ENCODE assay signal across 2 cellular contexts in the genomic region with DNA sequence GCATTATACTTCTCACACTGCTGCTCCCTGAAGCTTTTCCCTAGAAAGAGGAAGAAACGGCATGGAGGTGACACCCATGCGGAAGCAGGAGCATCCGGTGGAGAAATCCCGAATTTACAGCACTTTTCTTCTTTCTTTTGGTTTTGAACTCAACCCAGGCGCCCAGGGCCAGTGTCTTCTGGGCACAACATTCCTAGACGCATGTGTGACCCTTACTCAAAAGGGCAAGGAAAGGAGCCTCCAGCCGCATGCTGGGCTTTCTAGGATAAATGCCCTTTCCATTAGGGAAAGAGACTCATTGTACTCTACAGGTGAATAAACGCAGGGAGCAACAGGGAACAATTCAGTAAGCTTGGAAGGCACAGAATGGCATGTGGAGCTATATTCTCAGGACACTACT.
TF ChIP-seq lines count a peak whose summit lies in the region.

No MANE protein-coding gene starts in this region.

TF ChIP-seq in IMR-90, 13 proteins besides CTCF, POLR2A, EP300 and RAD21:
- TF ChIP-seq CHD1 (IDR thresholded peaks at IDR 0.05; ENCODE audit: low read depth, low read length): no peak
- TF ChIP-seq RCOR1 (IDR thresholded peaks at IDR 0.05; ENCODE audit: insufficient replicate concordance, low read length): no peak
- TF ChIP-seq, protein P1, sequence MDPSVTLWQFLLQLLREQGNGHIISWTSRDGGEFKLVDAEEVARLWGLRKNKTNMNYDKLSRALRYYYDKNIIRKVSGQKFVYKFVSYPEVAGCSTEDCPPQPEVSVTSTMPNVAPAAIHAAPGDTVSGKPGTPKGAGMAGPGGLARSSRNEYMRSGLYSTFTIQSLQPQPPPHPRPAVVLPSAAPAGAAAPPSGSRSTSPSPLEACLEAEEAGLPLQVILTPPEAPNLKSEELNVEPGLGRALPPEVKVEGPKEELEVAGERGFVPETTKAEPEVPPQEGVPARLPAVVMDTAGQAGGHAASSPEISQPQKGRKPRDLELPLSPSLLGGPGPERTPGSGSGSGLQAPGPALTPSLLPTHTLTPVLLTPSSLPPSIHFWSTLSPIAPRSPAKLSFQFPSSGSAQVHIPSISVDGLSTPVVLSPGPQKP (IDR thresholded peaks at IDR 0.05; ENCODE audit: borderline replicate concordance, low read depth, low read length): no peak
- TF ChIP-seq MAFK (IDR thresholded peaks at IDR 0.05; ENCODE audit: low read depth, low read length): no peak
- TF ChIP-seq BHLHE40 (IDR thresholded peaks at IDR 0.05; ENCODE audit: low read depth, low read length): no peak
- no peak for TF ChIP-seq NFE2L2 (IDR thresholded peaks at IDR 0.05; ENCODE audit: low read depth, low read length)
- TF ChIP-seq SMC3 (IDR thresholded peaks at IDR 0.05; ENCODE audit: low read depth, low read length): no peak
- TF ChIP-seq MAZ (IDR thresholded peaks at IDR 0.05; ENCODE audit: borderline replicate concordance, low read depth, low read length): no peak
- TF ChIP-seq, protein P2, sequence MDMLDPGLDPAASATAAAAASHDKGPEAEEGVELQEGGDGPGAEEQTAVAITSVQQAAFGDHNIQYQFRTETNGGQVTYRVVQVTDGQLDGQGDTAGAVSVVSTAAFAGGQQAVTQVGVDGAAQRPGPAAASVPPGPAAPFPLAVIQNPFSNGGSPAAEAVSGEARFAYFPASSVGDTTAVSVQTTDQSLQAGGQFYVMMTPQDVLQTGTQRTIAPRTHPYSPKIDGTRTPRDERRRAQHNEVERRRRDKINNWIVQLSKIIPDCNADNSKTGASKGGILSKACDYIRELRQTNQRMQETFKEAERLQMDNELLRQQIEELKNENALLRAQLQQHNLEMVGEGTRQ (IDR thresholded peaks at IDR 0.05; ENCODE audit: low read depth, low read length): no peak
- no peak for TF ChIP-seq FOS (IDR thresholded peaks at IDR 0.05; ENCODE audit: low read depth, low read length)
- TF ChIP-seq MXI1 (IDR thresholded peaks at IDR 0.05; ENCODE audit: borderline replicate concordance, low read depth, low read length): no peak
- TF ChIP-seq CEBPB (IDR thresholded peaks at IDR 0.05; ENCODE audit: low read depth, low read length): no peak
- TF ChIP-seq RFX5 (IDR thresholded peaks at IDR 0.05; ENCODE audit: low read depth, low read length): no peak
TF ChIP-seq in IMR-90: peak in this region for 0.

TF ChIP-seq in H1, 55 proteins besides CTCF, POLR2A, EP300 and RAD21:
- TF ChIP-seq GABPA (IDR thresholded peaks at IDR 0.05; ENCODE audit: borderline replicate concordance, insufficient read depth, low read length) (no peak), BCL11A (IDR thresholded peaks at IDR 0.05; ENCODE audit: low read depth in 2 of 2, low read length in 2 of 2) (no peak), ZNF274 (IDR thresholded peaks at IDR 0.05; ENCODE audit: borderline replicate concordance, extremely low read depth, low read length) (no peak), SP1 (IDR thresholded peaks at IDR 0.05; ENCODE audit: low read depth, low read length) (no peak), SAP30 (IDR thresholded peaks at IDR 0.05; ENCODE audit: insufficient read depth, insufficient replicate concordance, low read length) (no peak), HDAC2 (IDR thresholded peaks at IDR 0.05; ENCODE audit: borderline replicate concordance in 1 of 2, low read depth in 2 of 2, low read length in 2 of 2) (no peak), TEAD4 (IDR thresholded peaks at IDR 0.05; ENCODE audit: low read depth, low read length) (no peak), TBP (IDR thresholded peaks at IDR 0.05; ENCODE audit: low read depth, low read length) (no peak), SP4 (IDR thresholded peaks at IDR 0.05; ENCODE audit: low read length) (no peak), MAFK (IDR thresholded peaks at IDR 0.05; ENCODE audit: low read depth, low read length) (no peak), SP2 (IDR thresholded peaks at IDR 0.05; ENCODE audit: low read length) (no peak), NANOG (IDR thresholded peaks at IDR 0.05; ENCODE audit: insufficient read depth, low read depth, low read length, poor library complexity, severe bottlenecking) (no peak), HDAC6 (IDR thresholded peaks at IDR 0.05; ENCODE audit: low read depth, low read length) (no peak), SIRT6 (IDR thresholded peaks at IDR 0.05; ENCODE audit: low read length) (no peak), SIX5 (IDR thresholded peaks at IDR 0.05; ENCODE audit: low read depth, low read length) (no peak)
- TF ChIP-seq, protein P3, sequence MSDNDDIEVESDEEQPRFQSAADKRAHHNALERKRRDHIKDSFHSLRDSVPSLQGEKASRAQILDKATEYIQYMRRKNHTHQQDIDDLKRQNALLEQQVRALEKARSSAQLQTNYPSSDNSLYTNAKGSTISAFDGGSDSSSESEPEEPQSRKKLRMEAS (IDR thresholded peaks at IDR 0.05): no peak
